ENCODE assay signal across 1 cellular context in genomic region chr6:108235121-108235520, GRCh38.
TF ChIP-seq lines count a peak whose summit lies in the region.

No MANE protein-coding gene starts in this region.

TF ChIP-seq in SK-N-SH, 30 proteins besides CTCF, POLR2A, EP300 and RAD21:
- TF ChIP-seq SMC3 (IDR thresholded peaks at IDR 0.05; ENCODE audit: low read depth, low read length) (no peak), FOXM1 (IDR thresholded peaks at IDR 0.05; ENCODE audit: low read depth) (no peak), POLR2AphosphoS5 (IDR thresholded peaks at IDR 0.05; ENCODE audit: low read depth, low read length) (no peak), FOXJ3 (CRISPR knock-in tag; IDR thresholded peaks at IDR 0.05) (no peak), TCF12 (IDR thresholded peaks at IDR 0.05) (no peak), RCOR1 (IDR thresholded peaks at IDR 0.05; ENCODE audit: low read length) (no peak)
